ENCODE assay signal across 1 cellular context in genomic region chr14:95504135-95505029, GRCh38.
TF ChIP-seq lines count a peak whose summit lies in the region.

No MANE protein-coding gene starts in this region.

TF ChIP-seq in GM12878, 131 proteins besides CTCF, POLR2A, EP300 and RAD21 (continued from another document):
- TF ChIP-seq CEBPZ (IDR thresholded peaks at IDR 0.05; ENCODE audit: low read depth, low read length) (no peak), HSF1 (IDR thresholded peaks at IDR 0.05; ENCODE audit: low read depth, low read length) (peak; percentile 60; the same call in 1 of the 2 replicates), NBN (IDR thresholded peaks at IDR 0.05) (0 out of 2 replicates have a peak, but pooled peaks have one; percentile 30), IRF4 (IDR thresholded peaks at IDR 0.05; ENCODE audit: low read depth, low read length) (peak; percentile 41; the same call in 1 of the 2 replicates), SUPT20H (IDR thresholded peaks at IDR 0.05; ENCODE audit: borderline replicate concordance, control insufficient read depth, low read depth, low read length) (no peak), MXI1 (IDR thresholded peaks at IDR 0.05; ENCODE audit: low read depth, low read length) (no peak), DPF2 (IDR thresholded peaks at IDR 0.05) (peak; percentile 83), BRCA1 (IDR thresholded peaks at IDR 0.05; ENCODE audit: low read depth, low read length) (no peak), KAT2A (conservative IDR thresholded peaks at IDR 0.05; ENCODE audit: control insufficient read depth, low read depth, low read length) (no peak), HCFC1 (IDR thresholded peaks at IDR 0.05; ENCODE audit: low read length) (no peak), ELK1 (IDR thresholded peaks at IDR 0.05; ENCODE audit: low read depth, low read length) (no peak), ZBTB11 (CRISPR knock-in tag; IDR thresholded peaks at IDR 0.05) (no peak), RCOR1 (conservative IDR thresholded peaks at IDR 0.05; ENCODE audit: low read depth, low read length) (0 out of 2 replicates have a peak, but pooled peaks have one; percentile 36), NR2F1 (conservative IDR thresholded peaks at IDR 0.05) (peak; percentile 50; the same call in 1 of the 2 replicates), ETV6 (conservative IDR thresholded peaks at IDR 0.05 in 1 of 2, IDR thresholded peaks at IDR 0.05 in 1 of 2; ENCODE audit: borderline replicate concordance in 1 of 2, low read depth in 1 of 2) (0 out of 4 replicates have a peak, but pooled peaks of 1 of the 2 experiments have one; percentile 10), SIN3A (IDR thresholded peaks at IDR 0.05; ENCODE audit: low read depth, low read length) (no peak), ZNF384 (IDR thresholded peaks at IDR 0.05; ENCODE audit: borderline replicate concordance, low read depth, low read length) (peak; percentile 93), RFX5 (IDR thresholded peaks at IDR 0.05; ENCODE audit: low read depth, low read length) (no peak), IKZF1 (conservative IDR thresholded peaks at IDR 0.05) (peak; percentile 80), ZBTB40 (IDR thresholded peaks at IDR 0.05; ENCODE audit: borderline replicate concordance) (peak; percentile 99), STAT3 (IDR thresholded peaks at IDR 0.05; ENCODE audit: low read depth, low read length) (peak; percentile 82; the same call in 1 of the 2 replicates), YY1 (IDR thresholded peaks at IDR 0.05; ENCODE audit: low read depth, low read length) (no peak), CEBPB (IDR thresholded peaks at IDR 0.05; ENCODE audit: borderline replicate concordance in 1 of 2, low read depth in 2 of 2, low read length in 2 of 2) (peak in 1 of 2 experiments; percentile 65; a peak in 1 of 4 replicates), IKZF2 (IDR thresholded peaks at IDR 0.05) (peak; percentile 75 to 81), CUX1 (IDR thresholded peaks at IDR 0.05; ENCODE audit: insufficient replicate concordance, low read depth, low read length) (no peak), E2F4 (IDR thresholded peaks at IDR 0.05; ENCODE audit: low read depth, low read length) (no peak), MLLT1 (IDR thresholded peaks at IDR 0.05) (no peak), ZNF207 (IDR thresholded peaks at IDR 0.05; ENCODE audit: borderline replicate concordance) (no peak), MTA2 (IDR thresholded peaks at IDR 0.05; ENCODE audit: low read depth) (peak; percentile 52), BMI1 (IDR thresholded peaks at IDR 0.05; ENCODE audit: borderline replicate concordance) (no peak; the same call in 1 of the 2 replicates)
